Comparison of ENCODE assay signal across 8 cellular contexts in genomic region chr1:148951336-148952227, GRCh38.
A peak's percentile ranks its signal among the peaks of the same experiment; 100 is the strongest.
DNase-seq lines count a peak whose midpoint lies in the region; ATAC-seq and TF ChIP-seq lines count a peak whose summit lies in the region.
"Not testable (repeated sequence)": the region's sequence is repeated elsewhere in the genome, so short reads cannot be mapped to it uniquely, and the experiment has no call there.

No MANE protein-coding gene starts in this region.

- peak overlapping the region; percentile 55 for H3K4me3 ChIP-seq in NB4 (ENCODE audit: low read depth, low read length)

- peak overlapping the region; percentile 81 for H3K4me3 Mint-ChIP-seq in activated naive CD4-positive, alpha-beta T cell treated with anti-CD3 and anti-CD28 coated beads, Interleukin-2, amount 10 ng/mL, durations not matched to agents 7 days and 5 days
- peak overlapping the region; percentile 92 for H3K4me3 Mint-ChIP-seq in glutamatergic neuron (ENCODE audit: unreplicated experiment)
- H3K4me3 Mint-ChIP-seq in stimulated activated naive CD8-positive, alpha-beta T cell treated with anti-CD3 and anti-CD28 coated beads, Interleukin-15, amount 100 ng/mL, for 72 hours: peak overlapping the region; percentile 85 to 91

- peaks cover 17% of the 10 kb centered on the region for H3K4me1 Mint-ChIP-seq in activated naive CD4-positive, alpha-beta T cell treated with anti-CD3 and anti-CD28 coated beads, Interleukin-2, amount 10 ng/mL, durations not matched to agents 7 days and 5 days
- not testable (repeated sequence) for H3K4me1 Mint-ChIP-seq in glutamatergic neuron (ENCODE audit: low read depth, unreplicated experiment)
- H3K4me1 Mint-ChIP-seq in stimulated activated naive CD8-positive, alpha-beta T cell treated with anti-CD3 and anti-CD28 coated beads, Interleukin-15, amount 100 ng/mL, for 72 hours: peaks cover 11% of the 10 kb centered on the region

- TF ChIP-seq POLR2A in NB4 (IDR thresholded peaks at IDR 0.05; ENCODE audit: extremely low read depth, insufficient read length): not testable (repeated sequence)

- not testable (repeated sequence) for H3K4me1 ChIP-seq in ES-I3 (ENCODE audit: insufficient read depth, low read length)

- TF ChIP-seq CTCF in NB4 (IDR thresholded peaks at IDR 0.05; ENCODE audit: low read depth, low read length); glutamatergic neuron (IDR thresholded peaks at IDR 0.05; ENCODE audit: partially characterized antibody, unreplicated experiment): not testable (repeated sequence)

- not testable (repeated sequence) for H3K36me3 ChIP-seq in ES-I3 (ENCODE audit: insufficient read depth, low read length)

- peak; percentile 72 for DNase-seq in NB4 (ENCODE audit: low read depth)
- DNase-seq in activated naive CD4-positive, alpha-beta T cell treated with anti-CD3 and anti-CD28 coated beads, Interleukin-2, amount 10 ng/mL, durations not matched to agents 7 days and 5 days: peak; percentile 84
- DNase-seq in glutamatergic neuron: peak; percentile 36
- peak; percentile 56 for DNase-seq in non-pigmented ciliary epithelial cell (ENCODE audit: low read depth)
- peak; percentile 70 to 86 for DNase-seq in stimulated activated naive CD8-positive, alpha-beta T cell treated with anti-CD3 and anti-CD28 coated beads, Interleukin-15, amount 100 ng/mL, for 72 hours

- peak overlapping the region; percentile 71; the same call in 1 of the 2 replicates for H3K9ac ChIP-seq in ES-I3 (ENCODE audit: low read depth, low read length)

- H3K9me3 Mint-ChIP-seq in activated naive CD4-positive, alpha-beta T cell treated with anti-CD3 and anti-CD28 coated beads, Interleukin-2, amount 10 ng/mL, durations not matched to agents 7 days and 5 days; glutamatergic neuron (ENCODE audit: unreplicated experiment); stimulated activated naive CD8-positive, alpha-beta T cell treated with anti-CD3 and anti-CD28 coated beads, Interleukin-15, amount 100 ng/mL, for 72 hours: not testable (repeated sequence)

- not testable (repeated sequence) for H3K9me3 ChIP-seq in ES-I3 (ENCODE audit: control insufficient read depth, insufficient read depth, low read length)

- CTCF ChIA-PET in activated naive CD4-positive, alpha-beta T cell treated with anti-CD3 and anti-CD28 coated beads, Interleukin-2, amount 10 ng/mL, durations not matched to agents 7 days and 5 days (lab: Charles Lee): not testable (repeated sequence)

- ATAC-seq in HG02610 (IDR thresholded peaks at IDR 0.05; ENCODE audit: unreplicated experiment) (peak; percentile 76), SK-N-SH treated with all-trans-retinoic acid at 6 μM for 48 hours (peak; percentile 87)
- peak; percentile 93 for ATAC-seq in stimulated activated naive CD8-positive, alpha-beta T cell treated with anti-CD3 and anti-CD28 coated beads, Interleukin-15, amount 100 ng/mL, for 72 hours

- peak overlapping the region; percentile 84 for H3K27ac Mint-ChIP-seq in activated naive CD4-positive, alpha-beta T cell treated with anti-CD3 and anti-CD28 coated beads, Interleukin-2, amount 10 ng/mL, durations not matched to agents 7 days and 5 days
- not testable (repeated sequence) for H3K27ac Mint-ChIP-seq in glutamatergic neuron (ENCODE audit: unreplicated experiment)
- peak overlapping the region; percentile 66 to 93 for H3K27ac Mint-ChIP-seq in stimulated activated naive CD8-positive, alpha-beta T cell treated with anti-CD3 and anti-CD28 coated beads, Interleukin-15, amount 100 ng/mL, for 72 hours

- H3K27me3 Mint-ChIP-seq in activated naive CD4-positive, alpha-beta T cell treated with anti-CD3 and anti-CD28 coated beads, Interleukin-2, amount 10 ng/mL, durations not matched to agents 7 days and 5 days; glutamatergic neuron (ENCODE audit: unreplicated experiment); stimulated activated naive CD8-positive, alpha-beta T cell treated with anti-CD3 and anti-CD28 coated beads, Interleukin-15, amount 100 ng/mL, for 72 hours: not testable (repeated sequence)

- H3K36me3 Mint-ChIP-seq in activated naive CD4-positive, alpha-beta T cell treated with anti-CD3 and anti-CD28 coated beads, Interleukin-2, amount 10 ng/mL, durations not matched to agents 7 days and 5 days; glutamatergic neuron (ENCODE audit: unreplicated experiment): not testable (repeated sequence)

TF ChIP-seq in SK-N-SH treated with all-trans-retinoic acid at 6 μM for 48 hours, 23 proteins besides CTCF, POLR2A, EP300 and RAD21:
- peak; percentile 62 for TF ChIP-seq ZNF70 (CRISPR knock-in tag; IDR thresholded peaks at IDR 0.05)
TF ChIP-seq in SK-N-SH treated with all-trans-retinoic acid at 6 μM for 48 hours: peak in this region for 1; not testable (repeated sequence) for 22.

Comparison
In these comparisons a context has a peak if more than half of its experiments do, and no peak if none do; other contexts are left out.
1. Peak in every context shown above with its lines: DNase-seq, ATAC-seq and H3K4me3 ChIP-seq.